21 cellular contexts compared by ENCODE assay signal in genomic region chr1:33148615-33149014, GRCh38.
"Had no signal": no experiment of that assay in that cellular context is flagged by ENCODE, and none has a peak within 500 bp of the region (broad histone marks: within the 10 kb centered on the region; RNA-seq: fewer than 3 reads in every experiment).

No MANE protein-coding gene starts in this region.

- FAIRE-seq: frontal cortex, kidney, pancreas had no signal

- H3K4me2 ChIP-seq: smooth muscle cell had no signal

- H3K4me1 ChIP-seq: pancreas had no signal

- H3K27ac ChIP-seq: pancreas, testis, tibial artery had no signal

- H3K9me3 ChIP-seq: pancreas, stomach, testis, tibial artery had no signal

- H3K27me3 Mint-ChIP-seq: naive thymus-derived CD8-positive, alpha-beta T cell; type B pancreatic cell had no signal

- H3K9me3 Mint-ChIP-seq: naive thymus-derived CD8-positive, alpha-beta T cell; nephron progenitor cell; type B pancreatic cell had no signal

- ATAC-seq: naive thymus-derived CD8-positive, alpha-beta T cell; pancreas; sciatic nerve had no signal

- H3K36me3 ChIP-seq: pancreas had no signal

- H3K27me3 ChIP-seq: pancreas, stomach, testis, tibial artery had no signal

- DNase-seq: cerebellar nuclear complex; cortex of kidney; head of caudate nucleus; kidney; naive thymus-derived CD8-positive, alpha-beta T cell; nephron progenitor cell; occipital lobe; pancreas; stimulated activated CD4-positive, alpha-beta T cell treated with anti-CD3 and anti-CD28 coated beads, Interleukin-12 subunit alpha, Interleukin-12 subunit beta, amount 100 ng/mL, for 4 hours; stimulated activated CD4-positive, alpha-beta T cell treated with anti-CD3 and anti-CD28 coated beads, Interleukin-1b, Interleukin-23, amount 100 ng/mL, for 48 hours; stimulated activated CD4-positive, alpha-beta T cell treated with anti-CD3 and anti-CD28 coated beads, Interleukin-4, amount 100 ng/mL, for 1 hour; stimulated activated CD8-positive, alpha-beta memory T cell treated with anti-CD3 and anti-CD28 coated beads, Interleukin-4, amount 100 ng/mL, for 48 hours; stimulated activated naive CD4-positive, alpha-beta T cell treated with Interleukin-2 at 50 U/mL for 16 hours; stomach; testis; tibial artery had no signal

- H3K4me3 Mint-ChIP-seq: naive thymus-derived CD8-positive, alpha-beta T cell; nephron progenitor cell; type B pancreatic cell had no signal

- H3K4me3 ChIP-seq: lung, pancreas, smooth muscle cell, stomach, testis, tibial artery had no signal

- H3K27ac Mint-ChIP-seq: nephron progenitor cell, type B pancreatic cell had no signal
